ENCODE assay signal across 9 cellular contexts in genomic region chr2:71467180-71467815, GRCh38. TPM values are rescaled to one million over a fixed set of nuclear protein-coding genes. Genes with fewer than 3 reads are reported as not detected.
A peak's percentile ranks its signal among the peaks of the same experiment; 100 is the strongest.
DNase-seq lines count a peak whose midpoint lies in the region; ATAC-seq lines count a peak whose summit lies in the region.
"Had no signal": no experiment of that assay in that cellular context is flagged by ENCODE, and none has a peak within 500 bp of the region (broad histone marks: within the 10 kb centered on the region; RNA-seq: fewer than 3 reads in every experiment).

No MANE protein-coding gene starts in this region.

- H3K27ac ChIP-seq in skeletal muscle tissue (ENCODE audit: low read depth, low read length): peak overlapping the region; percentile 97

- in situ Hi-C loops in HAP-1 (cut with MboI; ENCODE audit: low sequenced_read_pairs): no loop called here

- peak overlapping the region; percentile 79 for H3K4me3 Mint-ChIP-seq in activated naive CD8-positive, alpha-beta T cell

- H3K27me3 ChIP-seq in HAP-1 (ENCODE audit: low read depth): peaks cover 33% of the 10 kb centered on the region
- H3K27me3 ChIP-seq in skeletal muscle tissue (ENCODE audit: control insufficient read depth in 3 of 3, insufficient read depth in 3 of 3, low read length in 3 of 3): peaks cover 0 to 3% (median 0%) of the 10 kb centered on the region in 3 donors

- H3K36me3 ChIP-seq in HAP-1 (replicated peaks) (no peaks in the 10 kb centered on the region), skeletal muscle tissue (ENCODE audit: control insufficient read depth in 3 of 3, insufficient read depth in 3 of 3, low read length in 3 of 3) (peaks cover 0 to 3% (median 0%) of the 10 kb centered on the region in 3 donors)

- no peaks in the 10 kb centered on the region for H3K9me3 Mint-ChIP-seq in activated naive CD8-positive, alpha-beta T cell (ENCODE audit: low read depth)

- DNase-seq in HAP-1 (ENCODE audit: low spot score in 2 of 2) (no peak), NCI-H2081 (lab: John Stamatoyannopoulos, UW) (no peak), head of caudate nucleus (no peak)
- DNase-seq in activated CD8-positive, alpha-beta memory T cell treated with anti-CD3 and anti-CD28 coated beads, Interleukin-2, amount 50 U/mL, for 48 hours: no peak
- DNase-seq: NCI-H1417 treated with DMSO at 0.1 percent for 48 hours had no signal

- no peaks in the 10 kb centered on the region for H3K36me3 Mint-ChIP-seq in activated naive CD8-positive, alpha-beta T cell

- H3K4me1 Mint-ChIP-seq in activated naive CD8-positive, alpha-beta T cell (ENCODE audit: low read depth): peaks cover 7% of the 10 kb centered on the region

- no peak for ATAC-seq in GM18511 (IDR thresholded peaks at IDR 0.05; ENCODE audit: unreplicated experiment)

- peaks cover 26% of the 10 kb centered on the region for H3K27me3 Mint-ChIP-seq in activated naive CD8-positive, alpha-beta T cell

- no peak overlapping the region for H3K27ac Mint-ChIP-seq in activated naive CD8-positive, alpha-beta T cell

- intact Hi-C loops in head of caudate nucleus (cut with DNase I): no loop called here

- peak overlapping the region; percentile 79 to 95 (median 92) for H3K9ac ChIP-seq in skeletal muscle tissue (ENCODE audit: low read depth in 1 of 3, low read length in 3 of 3)

- peak overlapping the region; percentile 35 for H3K4me3 ChIP-seq in HAP-1
- H3K4me3 ChIP-seq in iPS-11a (ENCODE audit: low read depth, low read length): peak overlapping the region; percentile 53
- peak overlapping the region; percentile 85 to 89 (median 87) for H3K4me3 ChIP-seq in skeletal muscle tissue (ENCODE audit: low read length in 3 of 3)

- H3K9me3 ChIP-seq in HAP-1: no peaks in the 10 kb centered on the region
- H3K9me3 ChIP-seq in skeletal muscle tissue (ENCODE audit: control insufficient read depth in 3 of 3, low read length in 3 of 3): no peaks in the 10 kb centered on the region

- H3K4me1 ChIP-seq in HAP-1: no peaks in the 10 kb centered on the region
- H3K4me1 ChIP-seq in skeletal muscle tissue (ENCODE audit: control insufficient read depth in 3 of 3, insufficient read depth in 3 of 3, low read length in 3 of 3): peaks cover 65 to 78% (median 70%) of the 10 kb centered on the region in 3 donors

RNA-seq across cellular contexts. Expression of gene DYSF, which starts 13.9 kb away (rescaled TPM):
- total RNA-seq in skeletal muscle tissue: 88.7 TPM

Comparison
In these comparisons a context has a peak if more than half of its experiments do, and no peak if none do; other contexts are left out.
1. H3K4me3 ChIP-seq: peak in every context shown above with its lines; median percentile 87 in skeletal muscle tissue; 53 in iPS-11a; 35 in HAP-1.